Comparison of ENCODE assay signal across 12 cellular contexts in the genomic region with DNA sequence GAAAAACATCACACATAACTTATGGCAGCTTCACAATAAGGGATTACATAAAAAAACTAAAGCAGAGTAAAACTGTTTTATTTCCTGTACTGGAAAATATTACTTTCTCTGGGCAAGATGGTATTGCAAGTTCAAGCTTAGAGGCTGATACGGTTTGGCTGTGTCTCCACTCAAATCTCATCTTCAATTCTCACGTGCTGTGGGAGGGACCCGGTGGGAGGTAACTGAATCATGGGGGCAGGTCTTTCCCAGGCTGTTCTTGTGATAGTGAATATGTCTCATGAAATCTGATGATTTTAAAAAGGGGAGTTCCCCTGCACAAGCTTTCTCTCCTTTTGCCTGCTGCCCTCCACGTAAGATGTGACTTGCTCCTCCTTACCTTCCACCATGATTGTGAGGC. TPM values are rescaled to one million over a fixed set of nuclear protein-coding genes. Genes with fewer than 3 reads are reported as not detected.
DNase-seq lines count a peak whose midpoint lies in the region; ATAC-seq and TF ChIP-seq lines count a peak whose summit lies in the region.
"Had no signal": no experiment of that assay in that cellular context is flagged by ENCODE, and none has a peak within 500 bp of the region (broad histone marks: within the 10 kb centered on the region; RNA-seq: fewer than 3 reads in every experiment).

No MANE protein-coding gene starts in this region.

- H3K27ac ChIP-seq in thyroid gland, result no peak overlapping the region
- H3K27ac ChIP-seq: KMS-11, left ventricle myocardium inferior had no signal

- H3K4me3 Mint-ChIP-seq in T-cell, result no peak overlapping the region
- peak overlapping the region; percentile 21 for H3K4me3 Mint-ChIP-seq in activated naive CD8-positive, alpha-beta T cell treated with anti-CD3 and anti-CD28 coated beads, Interleukin-2, amount 50 U/mL, for 24 hours

- no peaks in the 10 kb centered on the region for H3K9me3 ChIP-seq in thyroid gland
- H3K9me3 ChIP-seq: left ventricle myocardium inferior had no signal

- peaks cover 45 to 62% (median 48%) of the 10 kb centered on the region in 3 donors for H3K4me1 Mint-ChIP-seq in T-cell
- peaks cover 56% of the 10 kb centered on the region for H3K4me1 Mint-ChIP-seq in activated naive CD8-positive, alpha-beta T cell treated with anti-CD3 and anti-CD28 coated beads, Interleukin-2, amount 50 U/mL, for 24 hours

- H3K4me3 ChIP-seq in thyroid gland (replicated peaks in 1 of 3), result no peak overlapping the region
- H3K4me3 ChIP-seq: left ventricle myocardium inferior had no signal

- intact Hi-C loops in thyroid gland (cut with DNase I), result no loop called here

- peaks cover 34% of the 10 kb centered on the region for H3K36me3 Mint-ChIP-seq in T-cell
- H3K36me3 Mint-ChIP-seq in activated naive CD8-positive, alpha-beta T cell treated with anti-CD3 and anti-CD28 coated beads, Interleukin-2, amount 50 U/mL, for 24 hours (ENCODE audit: low read depth), result peaks cover 55% of the 10 kb centered on the region

- no peaks in the 10 kb centered on the region for H3K36me3 ChIP-seq in thyroid gland
- H3K36me3 ChIP-seq: left ventricle myocardium inferior had no signal

- peaks cover 0 to 6% (median 0%) of the 10 kb centered on the region in 3 donors for H3K9me3 Mint-ChIP-seq in T-cell
- no peaks in the 10 kb centered on the region for H3K9me3 Mint-ChIP-seq in activated naive CD8-positive, alpha-beta T cell treated with anti-CD3 and anti-CD28 coated beads, Interleukin-2, amount 50 U/mL, for 24 hours

- POLR2A ChIA-PET in T-cell (lab: Charles Lee), result no interaction called here

- 82 to 92% methylated on average over 4 of the region's 4 CpGs for WGBS in thyroid gland, 2 donors

- no peak for TF ChIP-seq POLR2A in thyroid gland (IDR thresholded peaks at IDR 0.05)

- TF ChIP-seq CTCF in thyroid gland (IDR thresholded peaks at IDR 0.05), result no peak

- ATAC-seq in T-cell (replicated peaks in 1 of 4) (no peak), HG03521 (IDR thresholded peaks at IDR 0.05; ENCODE audit: unreplicated experiment) (no peak)
- peak; percentile 44 for ATAC-seq in activated naive CD8-positive, alpha-beta T cell treated with anti-CD3 and anti-CD28 coated beads, Interleukin-2, amount 50 U/mL, for 24 hours

- in situ Hi-C loops in Caki2 (cut with HindIII; ENCODE audit: low pct_unique_long_range_greater_than_20kb, low sequenced_read_pairs), result no loop called here

- H3K4me1 ChIP-seq in thyroid gland, result peaks cover 10 to 12% of the 10 kb centered on the region in 2 donors

- CTCF ChIA-PET in T-cell (lab: Charles Lee), result no interaction called here

- no peaks in the 10 kb centered on the region for H3K27me3 ChIP-seq in thyroid gland

- H3K27me3 Mint-ChIP-seq in T-cell, result no peaks in the 10 kb centered on the region
- H3K27me3 Mint-ChIP-seq in activated naive CD8-positive, alpha-beta T cell treated with anti-CD3 and anti-CD28 coated beads, Interleukin-2, amount 50 U/mL, for 24 hours, result peaks cover 2% of the 10 kb centered on the region

- peak overlapping the region; percentile 20 to 64 for H3K27ac Mint-ChIP-seq in T-cell
- peak overlapping the region; percentile 66 for H3K27ac Mint-ChIP-seq in activated naive CD8-positive, alpha-beta T cell treated with anti-CD3 and anti-CD28 coated beads, Interleukin-2, amount 50 U/mL, for 24 hours

- DNase-seq in Caki2 (ENCODE audit: low read depth), result peak; percentile 50
- no peak for DNase-seq in T-cell
- peak; percentile 49 for DNase-seq in activated naive CD8-positive, alpha-beta T cell treated with anti-CD3 and anti-CD28 coated beads, Interleukin-2, amount 50 U/mL, for 24 hours
- DNase-seq in stimulated activated CD4-positive, alpha-beta T cell treated with anti-CD3 and anti-CD28 coated beads, Interleukin-2, amount 100 ng/mL, for 4 hours (ENCODE audit: low read depth), result peak; percentile 61
- DNase-seq in thyroid gland, result no peak
- DNase-seq in NCI-H2107 (lab: John Stamatoyannopoulos, UW), result no peak
- DNase-seq: cortex of kidney, left ventricle myocardium inferior, NCI-H1417, NCI-H510A treated with DMSO at 0.1 percent for 48 hours had no signal

RNA-seq across cellular contexts. Expression of a gene that starts 5.1 kb away (rescaled TPM):
- total RNA-seq in Caki2 (2014; rRNA removed; shearing (Covaris generic); ENCODE audit: low replicate concordance), result 12.7 and 13.6 TPM in 2 replicates
- total RNA-seq in T-cell (1 to 10 TPM; 3.1 to 7.8 (median 7.0) TPM), thyroid gland (10 to 100 TPM; 14.0 to 24.4 (median 19.4) TPM)

RNA-seq across cellular contexts. Expression of a gene that starts 19.2 kb away (rescaled TPM):
- total RNA-seq in Caki2 (2014; rRNA removed; shearing (Covaris generic); ENCODE audit: low replicate concordance), result 22.5 and 47.3 TPM in 2 replicates
- total RNA-seq in T-cell (10 to 100 TPM in 3 of 5 donors, 1 to 10 TPM in 2; 5.8 to 16.4 (median 12.2) TPM), thyroid gland (1 to 10 TPM; 3.3 to 5.7 (median 3.5) TPM)

Comparison
In these comparisons a context has a peak if more than half of its experiments do, and no peak if none do; other contexts are left out.
1. DNase-seq: peak in Caki2 (single experiment), activated naive CD8-positive, alpha-beta T cell treated with anti-CD3 and anti-CD28 coated beads, Interleukin-2, amount 50 U/mL, for 24 hours (single experiment) and stimulated activated CD4-positive, alpha-beta T cell treated with anti-CD3 and anti-CD28 coated beads, Interleukin-2, amount 100 ng/mL, for 4 hours (single experiment); none in T-cell (0 of 34), thyroid gland (0 of 2) and NCI-H2107 (single experiment).